18 cellular contexts compared by ENCODE assay signal in the genomic region with DNA sequence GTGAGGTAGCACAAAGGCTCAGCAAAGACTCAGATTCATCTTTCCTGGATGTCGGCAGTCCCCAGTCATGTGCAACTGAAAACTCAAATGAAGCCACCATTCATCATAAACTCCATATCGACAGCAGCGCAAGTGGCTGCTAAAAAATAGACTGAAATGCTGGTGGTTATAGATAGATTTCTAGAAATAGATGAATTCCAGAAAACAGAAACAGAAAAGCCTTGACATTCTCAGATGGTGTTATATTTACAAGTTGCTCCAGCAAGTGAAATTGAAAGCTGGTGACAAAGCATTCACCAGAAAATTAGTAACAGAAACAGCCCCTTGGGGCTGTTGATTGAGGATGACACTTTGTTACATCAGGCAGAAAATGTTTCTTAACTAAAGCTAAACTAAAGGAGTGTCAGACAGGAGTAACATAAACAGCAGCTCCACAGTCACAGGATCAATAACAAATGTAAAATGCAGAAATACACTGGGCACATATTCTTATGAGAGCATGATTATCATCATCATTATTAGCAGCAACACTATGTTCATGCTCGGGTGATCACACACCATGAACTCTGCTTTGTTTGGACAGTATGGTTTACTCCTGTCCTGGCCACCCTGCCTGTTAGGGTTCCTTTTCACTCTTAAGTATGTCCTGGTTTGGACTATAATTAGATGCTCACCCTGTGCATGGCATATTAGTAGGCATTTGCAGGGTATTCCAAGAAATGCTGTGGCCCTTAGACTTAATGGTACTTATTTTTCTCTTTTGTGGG. TPM values are rescaled to one million over a fixed set of nuclear protein-coding genes. Genes with fewer than 3 reads are reported as not detected.
A peak's percentile ranks its signal among the peaks of the same experiment; 100 is the strongest.
DNase-seq lines count a peak whose midpoint lies in the region; ATAC-seq, FAIRE-seq and TF ChIP-seq lines count a peak whose summit lies in the region.
"Had no signal": no experiment of that assay in that cellular context is flagged by ENCODE, and none has a peak within 500 bp of the region (broad histone marks: within the 10 kb centered on the region; RNA-seq: fewer than 3 reads in every experiment).

No MANE protein-coding gene starts in this region.

- no peaks in the 10 kb centered on the region for H3K27me3 Mint-ChIP-seq in endodermal cell (ENCODE audit: insufficient read depth)

- no peaks in the 10 kb centered on the region for H3K4me1 Mint-ChIP-seq in endodermal cell
- H3K4me1 Mint-ChIP-seq: central memory CD8-positive, alpha-beta T cell; mesothelial cell of epicardium had no signal

- no peak overlapping the region for H3K9ac ChIP-seq in BLaER1 treated with 17β-estradiol and CSF1 and Interleukin-3, amounts not matched to agents 10 nM and 100 nM
- no peak overlapping the region for H3K9ac ChIP-seq in endodermal cell (ENCODE audit: extremely low read depth, low read length, poor library complexity, severe bottlenecking)
- H3K9ac ChIP-seq: SK-N-SH had no signal

- peaks cover 21% of the 10 kb centered on the region for H3K9me3 Mint-ChIP-seq in endodermal cell
- H3K9me3 Mint-ChIP-seq: central memory CD8-positive, alpha-beta T cell had no signal

- ATAC-seq in HG02642 (IDR thresholded peaks at IDR 0.05; ENCODE audit: poor library complexity, unreplicated experiment) (peak; percentile 87), HG03457 (IDR thresholded peaks at IDR 0.05; ENCODE audit: unreplicated experiment) (peak; percentile 84), HG02870 (IDR thresholded peaks at IDR 0.05; ENCODE audit: unreplicated experiment) (no peak)

- H3K36me3 ChIP-seq in BLaER1 treated with 17β-estradiol and CSF1 and Interleukin-3, amounts not matched to agents 10 nM and 100 nM: no peaks in the 10 kb centered on the region
- H3K36me3 ChIP-seq in endodermal cell (ENCODE audit: control insufficient read depth, insufficient read depth, low read length): no peaks in the 10 kb centered on the region
- H3K36me3 ChIP-seq: esophagus muscularis mucosa had no signal

- peaks cover 9 to 12% (median 10%) of the 10 kb centered on the region in 11 experiments for H3K9me3 ChIP-seq in BLaER1 treated with 17β-estradiol and CSF1 and Interleukin-3, amounts not matched to agents 10 nM and 100 nM (replicated peaks in 1 of 11)
- H3K9me3 ChIP-seq in endodermal cell (ENCODE audit: control insufficient read depth, low read length): peaks cover 12% of the 10 kb centered on the region
- H3K9me3 ChIP-seq: esophagus muscularis mucosa, SK-N-SH had no signal

- FAIRE-seq in GM19239 (lab: Jason Lieb, UNC): peak; percentile 69

- no peak overlapping the region for H3K4me3 Mint-ChIP-seq in endodermal cell
- H3K4me3 Mint-ChIP-seq: central memory CD8-positive, alpha-beta T cell; mesothelial cell of epicardium had no signal

- no peak overlapping the region for H3K27ac ChIP-seq in BLaER1 treated with 17β-estradiol and CSF1 and Interleukin-3, amounts not matched to agents 10 nM and 100 nM
- no peak overlapping the region for H3K27ac ChIP-seq in endodermal cell (ENCODE audit: low read depth, low read length)
- H3K27ac ChIP-seq: esophagus muscularis mucosa had no signal

- H3K27ac Mint-ChIP-seq in endodermal cell: no peak overlapping the region
- H3K27ac Mint-ChIP-seq: mesothelial cell of epicardium had no signal

- H3K4me3 ChIP-seq in BLaER1 treated with 17β-estradiol and CSF1 and Interleukin-3, amounts not matched to agents 10 nM and 100 nM: no peak overlapping the region
- H3K4me3 ChIP-seq in endodermal cell (ENCODE audit: low read length): no peak overlapping the region
- H3K4me3 ChIP-seq: esophagus muscularis mucosa had no signal

- no peaks in the 10 kb centered on the region for H3K27me3 ChIP-seq in BLaER1 treated with 17β-estradiol and CSF1 and Interleukin-3, amounts not matched to agents 10 nM and 100 nM
- H3K27me3 ChIP-seq in endodermal cell (ENCODE audit: control insufficient read depth, insufficient read depth, low read length, poor library complexity, severe bottlenecking): no peaks in the 10 kb centered on the region
- H3K27me3 ChIP-seq: esophagus muscularis mucosa had no signal

- peak overlapping the region in 9 of 11 experiments; percentile 3 to 52 (median 26); a peak in 14 of 22 replicates for H3K4me2 ChIP-seq in BLaER1 treated with 17β-estradiol and CSF1 and Interleukin-3, amounts not matched to agents 10 nM and 100 nM
- H3K4me2 ChIP-seq: SK-N-SH had no signal

- H3K4me1 ChIP-seq in BLaER1 treated with 17β-estradiol and CSF1 and Interleukin-3, amounts not matched to agents 10 nM and 100 nM: peaks cover 0 to 13% (median 0%) of the 10 kb centered on the region in 10 experiments; a peak in 6 of 20 replicates
- H3K4me1 ChIP-seq in endodermal cell (ENCODE audit: control insufficient read depth, insufficient read depth, low read length): no peaks in the 10 kb centered on the region
- H3K4me1 ChIP-seq: esophagus muscularis mucosa had no signal

- 96% methylated on average over 4 of the region's 4 CpGs; no CpG with 5 or more reads in 1 of the 2 experiments for WGBS in endodermal cell (ENCODE audit: insufficient coverage in 1 of 2, insufficient read length in 1 of 2), 2 experiments

- DNase-seq in GM19239 (ENCODE audit: insufficient read length, low spot score) (no peak), cerebellum (ENCODE audit: low spot score) (no peak), endodermal cell (no peak), anterior cingulate cortex (lab: John Stamatoyannopoulos, UW) (no peak)
- DNase-seq: activated CD4-positive, CD25-positive, alpha-beta regulatory T cell treated with anti-CD3 and anti-CD28 coated beads, Interleukin-2, amount 50 U/mL, for 72 hours; activated naive CD4-positive, alpha-beta T cell treated with Interleukin-2 at 50 U/mL for 16 hours; DMS153; NCI-H526; SK-N-SH; stimulated activated CD4-positive, alpha-beta T cell treated with anti-CD3 and anti-CD28 coated beads, Interleukin-4, amount 100 ng/mL, for 4 hours had no signal

- no peaks in the 10 kb centered on the region for H3K36me3 Mint-ChIP-seq in endodermal cell (ENCODE audit: low read depth)
- H3K36me3 Mint-ChIP-seq: mesothelial cell of epicardium had no signal

- H4K20me1 ChIP-seq in BLaER1 treated with 17β-estradiol and CSF1 and Interleukin-3, amounts not matched to agents 10 nM and 100 nM: no peaks in the 10 kb centered on the region

- no peak for TF ChIP-seq CTCF in endodermal cell (conservative IDR thresholded peaks at IDR 0.05)

RNA-seq across cellular contexts. Expression of gene SLC35F1, which starts 36.4 kb away (rescaled TPM):
- total RNA-seq in cerebellum (49.6 TPM), endodermal cell (10 to 100 TPM in 1 of 2 donors, 1 to 10 TPM in 1; 6.7 to 12.8 TPM)
- polyA plus RNA-seq in endodermal cell (2013, experiment 1 of 2): 38.1 TPM
- polyA plus RNA-seq in endodermal cell (2013, experiment 2 of 2): 39.8 TPM
- total RNA-seq: pulmonary artery endothelial cell had no signal
